Comparison of ENCODE assay signal across 11 cellular contexts in the genomic region with DNA sequence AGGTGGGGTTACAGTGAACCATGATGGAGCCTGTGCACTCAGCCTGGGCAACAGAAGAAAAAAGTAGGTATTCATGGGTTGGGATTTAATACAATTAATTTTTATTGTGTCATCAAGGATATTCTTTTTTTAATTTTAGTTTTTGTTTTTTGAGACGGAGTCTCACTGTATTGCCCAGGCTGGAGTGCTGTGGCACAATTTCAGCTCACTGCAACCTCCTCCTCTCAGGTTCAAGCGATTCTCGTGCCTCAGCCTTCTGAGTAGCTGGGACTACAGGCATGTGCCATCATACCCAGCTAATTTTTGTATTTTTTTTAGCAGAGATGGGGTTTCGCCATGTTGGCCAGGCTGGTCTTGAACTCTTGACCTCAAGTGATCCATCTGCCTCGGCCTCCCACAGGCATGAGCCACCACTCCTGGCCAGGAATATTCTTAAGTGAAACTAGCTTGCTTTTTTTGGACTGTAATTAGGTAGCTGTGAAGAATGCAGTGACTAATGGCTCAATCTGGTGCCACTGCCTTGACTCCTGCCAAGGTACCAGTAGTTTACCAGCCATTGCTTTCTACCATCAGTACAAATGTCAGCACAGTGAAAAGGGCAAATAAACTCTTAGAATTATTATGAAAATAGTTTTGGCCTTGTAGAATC. TPM values are rescaled to one million over a fixed set of nuclear protein-coding genes. Genes with fewer than 3 reads are reported as not detected.
A peak's percentile ranks its signal among the peaks of the same experiment; 100 is the strongest.
DNase-seq lines count a peak whose midpoint lies in the region; ATAC-seq and TF ChIP-seq lines count a peak whose summit lies in the region.
"Had no signal": no experiment of that assay in that cellular context is flagged by ENCODE, and none has a peak within 500 bp of the region (broad histone marks: within the 10 kb centered on the region; RNA-seq: fewer than 3 reads in every experiment).

No MANE protein-coding gene starts in this region.

- no peaks in the 10 kb centered on the region for H3K4me1 ChIP-seq in fibroblast of lung (ENCODE audit: control insufficient read depth, extremely low read depth, insufficient read depth, low read length)
- H3K4me1 ChIP-seq in skeletal muscle tissue (ENCODE audit: control insufficient read depth in 3 of 3, insufficient read depth in 3 of 3, low read length in 3 of 3): peaks cover 0 to 13% (median 13%) of the 10 kb centered on the region in 3 donors
- peaks cover 19% of the 10 kb centered on the region for H3K4me1 ChIP-seq in mucosa of descending colon (ENCODE audit: low read depth)

- ATAC-seq in mucosa of descending colon: no peak
- ATAC-seq: stimulated activated naive B cell treated with anti-CD40 and anti-IgM and Interleukin-4, amounts not matched to agents 10 μg/mL and 1 μg/mL and 100 μg/mL, for 72 hours had no signal

- no peak overlapping the region for H3K4me2 ChIP-seq in fibroblast of lung (ENCODE audit: extremely low read depth, insufficient read depth, low read length)

- H3K27me3 ChIP-seq in fibroblast of lung (ENCODE audit: control insufficient read depth, insufficient read depth, low read length): no peaks in the 10 kb centered on the region
- H3K27me3 ChIP-seq in skeletal muscle tissue (ENCODE audit: control insufficient read depth in 3 of 3, insufficient read depth in 3 of 3, low read length in 3 of 3): no peaks in the 10 kb centered on the region

- POLR2A ChIA-PET in RWPE1 (lab: Yijun Ruan, JAX; ENCODE audit: low non-redundant PET): no interaction called here

- intact Hi-C loops in mucosa of descending colon (cut with DNase I, micrococcal nuclease): no loop called here

- H3K4me3 ChIP-seq in fibroblast of lung (replicated peaks in 1 of 4; ENCODE audit: control extremely low read depth in 1 of 4, insufficient read depth in 1 of 4, low read depth in 3 of 4, low read length in 4 of 4): peak overlapping the region in 1 of 4 experiments; percentile 6
- H3K4me3 ChIP-seq in skeletal muscle tissue (ENCODE audit: low read length in 3 of 3): peak overlapping the region in 1 of 3 donors; percentile 14
- no peak overlapping the region for H3K4me3 ChIP-seq in mucosa of descending colon
- H3K4me3 ChIP-seq: skin epidermis had no signal

- H2AFZ ChIP-seq in fibroblast of lung (ENCODE audit: low read length): no peak overlapping the region

- no peaks in the 10 kb centered on the region for H4K20me1 ChIP-seq in fibroblast of lung (ENCODE audit: control insufficient read depth, extremely low read depth, insufficient read depth, low read length)

- H3K9me3 ChIP-seq in fibroblast of lung (ENCODE audit: control insufficient read depth, insufficient read depth, low read depth, low read length): no peaks in the 10 kb centered on the region
- H3K9me3 ChIP-seq in skeletal muscle tissue (ENCODE audit: control insufficient read depth in 3 of 3, low read length in 3 of 3): no peaks in the 10 kb centered on the region
- H3K9me3 ChIP-seq in mucosa of descending colon: no peaks in the 10 kb centered on the region

- H3K27ac ChIP-seq in RWPE1 (peak overlapping the region; percentile 59), fibroblast of lung (ENCODE audit: insufficient read depth, low read length) (no peak overlapping the region), skeletal muscle tissue (ENCODE audit: low read depth, low read length) (peak overlapping the region; percentile 4)

- H3K9ac ChIP-seq in fibroblast of lung (ENCODE audit: insufficient read depth, low read length) (no peak overlapping the region), skeletal muscle tissue (ENCODE audit: low read depth in 1 of 3, low read length in 3 of 3) (no peak overlapping the region)

- TF ChIP-seq CTCF in RWPE1 (conservative IDR thresholded peaks at IDR 0.05; ENCODE audit: low read depth) (no peak), fibroblast of lung (conservative IDR thresholded peaks at IDR 0.05 in 1 of 2, IDR thresholded peaks at IDR 0.05 in 1 of 2; ENCODE audit: low read depth in 1 of 2, low read length in 2 of 2) (no peak), mucosa of descending colon (IDR thresholded peaks at IDR 0.05) (no peak)

- H3K36me3 ChIP-seq in fibroblast of lung (ENCODE audit: control insufficient read depth, insufficient read depth, low read length) (no peaks in the 10 kb centered on the region), skeletal muscle tissue (ENCODE audit: control insufficient read depth in 3 of 3, insufficient read depth in 3 of 3, low read length in 3 of 3) (no peaks in the 10 kb centered on the region), mucosa of descending colon (ENCODE audit: low read depth) (no peaks in the 10 kb centered on the region)

- H3K79me2 ChIP-seq in fibroblast of lung (ENCODE audit: control insufficient read depth, insufficient read depth, low read length): peaks cover 90% of the 10 kb centered on the region

- CTCF ChIA-PET in RWPE1 (lab: Yijun Ruan, JAX): interaction anchor here (0.9 kb wide), 1 partner anchor 33 kb away, joined by 3 read pairs; no protein-coding TSS in a partner anchor

- DNase-seq in HCEC 1CT (peak; percentile 58), RWPE1 (ENCODE audit: low spot score) (peak; percentile 29), fibroblast of lung (ENCODE audit: low read depth in 2 of 2) (peak; percentile 41 to 88), mucosa of descending colon (no peak), activated gamma-delta T cell (lab: John Stamatoyannopoulos, UW) (no peak), HuH-7 (ENCODE audit: low spot score) (no peak)
- DNase-seq: activated CD4-positive, alpha-beta memory T cell treated with anti-CD3 and anti-CD28 coated beads for 36 hours; immature natural killer cell; stimulated activated naive B cell treated with anti-CD40 and anti-IgM and Interleukin-4, amounts not matched to agents 10 μg/mL and 1 μg/mL and 100 μg/mL, for 72 hours had no signal

RNA-seq across cellular contexts. Expression of a gene that starts 4.8 kb away (rescaled TPM):
- 12.4 and 14.4 TPM in 2 replicates for total RNA-seq in fibroblast of lung
- polyA plus RNA-seq in fibroblast of lung: 6.3 and 6.8 TPM in 2 replicates
- 5.7 and 5.9 TPM in 2 replicates for polyA plus RNA-seq in fibroblast of lung (2012)
- 1.8 and 3.2 TPM in 2 replicates for polyA minus RNA-seq in fibroblast of lung (ENCODE audit: low replicate concordance)
- total RNA-seq in skeletal muscle tissue: 7.3 TPM
- 10 to 100 TPM; 16.0 to 20.6 (median 16.3) TPM for total RNA-seq in mucosa of descending colon

Comparison
In these comparisons a context has a peak if more than half of its experiments do, and no peak if none do; other contexts are left out.
1. DNase-seq: peak in HCEC 1CT (single experiment), RWPE1 (single experiment) and fibroblast of lung (2 of 2); none in mucosa of descending colon (0 of 3), activated gamma-delta T cell (single experiment) and HuH-7 (single experiment).